8 cellular contexts compared by ENCODE assay signal in the genomic region with DNA sequence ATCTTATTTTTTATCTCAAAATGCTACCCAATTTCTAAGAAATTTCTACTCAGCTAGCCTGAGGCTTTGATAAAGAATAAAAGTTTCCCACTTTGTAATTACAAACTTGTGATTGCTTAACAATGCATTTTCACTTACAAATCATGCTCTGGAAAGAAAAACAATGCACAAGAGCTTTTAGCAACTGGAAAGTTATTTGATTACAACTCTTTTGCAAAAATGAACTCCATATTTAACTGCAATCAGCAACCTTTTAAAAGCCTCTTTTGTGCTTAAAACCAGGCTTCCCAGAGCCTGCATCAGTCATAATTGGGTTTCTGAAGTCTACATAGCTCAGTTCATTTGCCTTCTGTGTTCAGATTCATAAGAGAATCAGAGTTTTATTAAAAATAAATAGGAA.
"Had no signal": no experiment of that assay in that cellular context is flagged by ENCODE, and none has a peak within 500 bp of the region (broad histone marks: within the 10 kb centered on the region; RNA-seq: fewer than 3 reads in every experiment).

No MANE protein-coding gene starts in this region.

- H3K9me3 ChIP-seq: HAP-1 had no signal

- DNase-seq: GOT3, H7, HFFc6, KBM-7 had no signal

- ATAC-seq: HCT116, HepG2 had no signal

- H3K36me3 ChIP-seq: HAP-1 had no signal

- H3K27ac ChIP-seq: HL-60 had no signal

- H3K4me3 ChIP-seq: HAP-1 had no signal
